ENCODE assay signal across 16 cellular contexts in the genomic region with DNA sequence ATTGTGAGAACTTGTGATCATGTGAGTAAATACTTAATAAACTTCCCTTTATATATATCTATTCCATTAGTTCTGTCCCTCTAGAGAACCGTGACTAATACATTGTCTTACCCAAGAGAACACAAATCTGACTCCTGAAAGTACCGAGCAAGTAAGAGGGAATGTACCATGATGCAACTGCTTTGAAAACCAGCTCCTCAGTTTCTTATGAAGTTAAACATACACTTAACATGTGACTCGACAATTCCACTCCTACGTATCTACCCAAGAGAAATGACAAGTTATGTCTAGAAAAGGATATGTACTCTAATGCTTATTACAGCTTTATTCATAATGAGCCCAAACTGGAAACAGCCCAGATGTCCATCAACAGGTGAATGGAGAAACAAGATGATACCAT. TPM values are rescaled to one million over a fixed set of nuclear protein-coding genes. Genes with fewer than 3 reads are reported as not detected.
A peak's percentile ranks its signal among the peaks of the same experiment; 100 is the strongest.
DNase-seq lines count a peak whose midpoint lies in the region; ATAC-seq and TF ChIP-seq lines count a peak whose summit lies in the region.
"Had no signal": no experiment of that assay in that cellular context is flagged by ENCODE, and none has a peak within 500 bp of the region (broad histone marks: within the 10 kb centered on the region; RNA-seq: fewer than 3 reads in every experiment).

No MANE protein-coding gene starts in this region.

- H3K4me3 ChIP-seq in ACC112 (ENCODE audit: low read depth, low read length) (no peak overlapping the region), fibroblast of villous mesenchyme (ENCODE audit: low read depth, low read length) (no peak overlapping the region), right atrium auricular region (no peak overlapping the region), adrenal gland (no peak overlapping the region)
- H3K4me3 ChIP-seq: psoas muscle had no signal

- H3K9me3 Mint-ChIP-seq in activated T-helper 2 cell treated with anti-CD3 and anti-CD28 coated beads, Interferon-gamma antibody, Interleukin-2, Interleukin-4, amounts not matched to agents 10 μg/mL and 5 μg/mL and 100 μg/mL, durations not matched to agents 14 hours and 24 hours and 36 hours: no peaks in the 10 kb centered on the region

- H3K9me3 ChIP-seq in right atrium auricular region (no peaks in the 10 kb centered on the region), adrenal gland (replicated peaks in 1 of 3) (no peaks in the 10 kb centered on the region)
- H3K9me3 ChIP-seq: psoas muscle had no signal

- no peak overlapping the region for H3K4me3 Mint-ChIP-seq in activated T-helper 2 cell treated with anti-CD3 and anti-CD28 coated beads, Interferon-gamma antibody, Interleukin-2, Interleukin-4, amounts not matched to agents 10 μg/mL and 5 μg/mL and 100 μg/mL, durations not matched to agents 14 hours and 24 hours and 36 hours (ENCODE audit: low read depth)

- no peak for TF ChIP-seq CTCF in fibroblast of villous mesenchyme (IDR thresholded peaks at IDR 0.05; ENCODE audit: insufficient read depth, low read depth, low read length)
- no peak for TF ChIP-seq CTCF in right atrium auricular region (IDR thresholded peaks at IDR 0.05)
- no peak for TF ChIP-seq CTCF in adrenal gland (IDR thresholded peaks at IDR 0.05)

- TF ChIP-seq POLR2A in adrenal gland (IDR thresholded peaks at IDR 0.05): no peak

- peaks cover 2% of the 10 kb centered on the region for H3K27me3 Mint-ChIP-seq in activated T-helper 2 cell treated with anti-CD3 and anti-CD28 coated beads, Interferon-gamma antibody, Interleukin-2, Interleukin-4, amounts not matched to agents 10 μg/mL and 5 μg/mL and 100 μg/mL, durations not matched to agents 14 hours and 24 hours and 36 hours (ENCODE audit: low read depth)

- DNase-seq in EH (ENCODE audit: low read depth) (peak; percentile 48), fibroblast of villous mesenchyme (ENCODE audit: low read depth) (peak; percentile 76), right atrium auricular region (ENCODE audit: low spot score) (no peak), RPMI8226 (no peak), adrenal gland (no peak)
- no peak for DNase-seq in activated T-helper 2 cell treated with anti-CD3 and anti-CD28 coated beads, Interferon-gamma antibody, Interleukin-2, Interleukin-4, amounts not matched to agents 10 μg/mL and 5 μg/mL and 100 μg/mL, durations not matched to agents 14 hours and 24 hours and 36 hours (ENCODE audit: low spot score)
- DNase-seq: CD4-positive, CD25-positive, alpha-beta regulatory T cell; GF-D8; NCI-H1417 treated with DMSO at 0.1 percent for 48 hours; NCI-H526 treated with DMSO at 0.1 percent for 48 hours; psoas muscle; stimulated activated CD4-positive, alpha-beta T cell treated with anti-CD3 and anti-CD28 coated beads, Interleukin-2, amount 100 ng/mL, for 48 hours; stimulated activated naive CD4-positive, alpha-beta T cell had no signal

- H3K36me3 ChIP-seq in ACC112 (ENCODE audit: insufficient read depth, low read length) (no peaks in the 10 kb centered on the region), right atrium auricular region (no peaks in the 10 kb centered on the region), adrenal gland (replicated peaks in 1 of 2) (no peaks in the 10 kb centered on the region)

- H3K4me1 Mint-ChIP-seq in activated T-helper 2 cell treated with anti-CD3 and anti-CD28 coated beads, Interferon-gamma antibody, Interleukin-2, Interleukin-4, amounts not matched to agents 10 μg/mL and 5 μg/mL and 100 μg/mL, durations not matched to agents 14 hours and 24 hours and 36 hours (ENCODE audit: low read depth): peaks cover 29% of the 10 kb centered on the region

- H3K36me3 Mint-ChIP-seq in activated T-helper 2 cell treated with anti-CD3 and anti-CD28 coated beads, Interferon-gamma antibody, Interleukin-2, Interleukin-4, amounts not matched to agents 10 μg/mL and 5 μg/mL and 100 μg/mL, durations not matched to agents 14 hours and 24 hours and 36 hours (ENCODE audit: low read depth): no peaks in the 10 kb centered on the region
- H3K36me3 Mint-ChIP-seq: CD4-positive, CD25-positive, alpha-beta regulatory T cell had no signal

- H3K27ac ChIP-seq in ACC112 (ENCODE audit: low read depth, low read length): peak overlapping the region; percentile 87
- H3K27ac ChIP-seq in right atrium auricular region: no peak overlapping the region
- H3K27ac ChIP-seq in adrenal gland: no peak overlapping the region
- H3K27ac ChIP-seq: psoas muscle had no signal

- intact Hi-C loops in activated T-helper 2 cell treated with anti-CD3 and anti-CD28 coated beads, Interferon-gamma antibody, Interleukin-2, Interleukin-4, amounts not matched to agents 10 μg/mL and 5 μg/mL and 100 μg/mL, durations not matched to agents 14 hours and 24 hours and 36 hours (cut with micrococcal nuclease): no loop called here
- intact Hi-C loops in adrenal gland (cut with DNase I): no loop called here

- H2AFZ ChIP-seq in ACC112 (ENCODE audit: low read length, unreplicated experiment): no peak overlapping the region

- no peak for ATAC-seq in GM21576 (IDR thresholded peaks at IDR 0.05; ENCODE audit: unreplicated experiment)
- ATAC-seq: psoas muscle had no signal

- WGBS in adrenal gland, 4 donors: 73 to 88% (median 81%) methylated on average over 4 of the region's 4 CpGs

- peak overlapping the region; percentile 43 for H3K27ac Mint-ChIP-seq in activated T-helper 2 cell treated with anti-CD3 and anti-CD28 coated beads, Interferon-gamma antibody, Interleukin-2, Interleukin-4, amounts not matched to agents 10 μg/mL and 5 μg/mL and 100 μg/mL, durations not matched to agents 14 hours and 24 hours and 36 hours
- H3K27ac Mint-ChIP-seq: CD4-positive, CD25-positive, alpha-beta regulatory T cell had no signal

- H3K4me1 ChIP-seq in ACC112 (ENCODE audit: control insufficient read depth, insufficient read depth, low read length, unreplicated experiment) (peaks cover 17% of the 10 kb centered on the region), right atrium auricular region (no peaks in the 10 kb centered on the region), adrenal gland (replicated peaks in 1 of 2) (no peaks in the 10 kb centered on the region)
- H3K4me1 ChIP-seq: psoas muscle had no signal

- no peaks in the 10 kb centered on the region for H3K27me3 ChIP-seq in ACC112 (ENCODE audit: insufficient read depth, low read length)
- H3K27me3 ChIP-seq in right atrium auricular region: no peaks in the 10 kb centered on the region
- H3K27me3 ChIP-seq in adrenal gland: no peaks in the 10 kb centered on the region

- no peaks in the 10 kb centered on the region for H3K79me2 ChIP-seq in ACC112 (ENCODE audit: control insufficient read depth, insufficient read depth, low read length, unreplicated experiment)

RNA-seq across cellular contexts. Expression of a gene that starts 8.8 kb away (rescaled TPM):
- total RNA-seq in activated T-helper 2 cell treated with anti-CD3 and anti-CD28 coated beads, Interferon-gamma antibody, Interleukin-2, Interleukin-4, amounts not matched to agents 10 μg/mL and 5 μg/mL and 100 μg/mL, durations not matched to agents 14 hours and 24 hours and 36 hours: 0.48 TPM in 1 of 2 replicates, not detected in the other
- total RNA-seq in fibroblast of villous mesenchyme (2.2 and 2.9 TPM in 2 replicates), right atrium auricular region (1 to 10 TPM in 1 of 2 donors, not detected in 1; 1.6 TPM), adrenal gland (1 to 10 TPM; 1.3 to 8.7 (median 1.9) TPM)
- not detected for polyA plus RNA-seq in adrenal gland
- total RNA-seq: CD4-positive, CD25-positive, alpha-beta regulatory T cell; SK-MEL-5 had no signal
- polyA plus RNA-seq: CD4-positive, CD25-positive, alpha-beta regulatory T cell had no signal

RNA-seq across cellular contexts. Expression of a gene that starts 44.4 kb away (rescaled TPM):
- 193 and 199 TPM in 2 replicates for total RNA-seq in activated T-helper 2 cell treated with anti-CD3 and anti-CD28 coated beads, Interferon-gamma antibody, Interleukin-2, Interleukin-4, amounts not matched to agents 10 μg/mL and 5 μg/mL and 100 μg/mL, durations not matched to agents 14 hours and 24 hours and 36 hours
- total RNA-seq in fibroblast of villous mesenchyme (39.9 and 105 TPM in 2 replicates), right atrium auricular region (1 to 10 TPM in 1 of 2 donors, under 1 TPM in 1; 0.31 to 3.7 TPM), adrenal gland (1 to 10 TPM; 1.9 to 6.2 (median 3.9) TPM)
- polyA plus RNA-seq in adrenal gland: 1 to 10 TPM in 2 of 3 donors, under 1 TPM in 1; 0.32 to 3.9 (median 1.2) TPM

Comparison
In these comparisons a context has a peak if more than half of its experiments do, and no peak if none do; other contexts are left out.
1. DNase-seq: peak in EH (single experiment) and fibroblast of villous mesenchyme (single experiment); none in activated T-helper 2 cell treated with anti-CD3 and anti-CD28 coated beads, Interferon-gamma antibody, Interleukin-2, Interleukin-4, amounts not matched to agents 10 μg/mL and 5 μg/mL and 100 μg/mL, durations not matched to agents 14 hours and 24 hours and 36 hours (single experiment), right atrium auricular region (single experiment), RPMI8226 (single experiment) and adrenal gland (0 of 7).